Comparison of ENCODE assay signal across 21 cellular contexts in the genomic region with DNA sequence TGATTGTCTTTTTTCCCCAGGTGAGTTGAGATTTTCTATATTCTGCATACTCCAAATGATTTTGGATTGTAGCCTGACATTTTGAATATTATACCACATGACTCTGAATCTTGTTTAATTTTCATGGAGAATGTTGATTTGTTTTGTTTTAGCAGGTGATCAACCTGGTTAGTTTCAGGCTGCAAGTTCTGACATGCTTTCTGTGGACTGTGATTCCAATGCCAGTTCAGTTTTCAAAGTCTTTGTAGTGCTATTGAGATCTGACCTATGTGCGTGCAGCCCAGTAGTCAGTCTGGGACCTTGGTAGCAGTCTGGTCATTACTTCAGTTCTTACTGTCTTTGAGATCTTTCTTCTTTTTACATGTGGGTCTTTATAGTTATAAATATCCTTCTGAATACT.
"Had no signal": no experiment of that assay in that cellular context is flagged by ENCODE, and none has a peak within 500 bp of the region (broad histone marks: within the 10 kb centered on the region; RNA-seq: fewer than 3 reads in every experiment).

No MANE protein-coding gene starts in this region.

- H3K27me3 ChIP-seq: MG63 had no signal

- H3K9me3 ChIP-seq: SJSA1 had no signal

- DNase-seq: KBM-7, MG63, NCI-H1092, NCI-H1417, NCI-H1436 treated with DMSO at 0.1 percent for 48 hours, NCI-H1694, NCI-H187 treated with DMSO at 0.1 percent for 48 hours, NCI-H2029 treated with DMSO at 0.1 percent for 48 hours, NCI-H2171, NCI-H226, NCI-H446, NCI-H510A, NCI-H524 treated with DMSO at 0.1 percent for 48 hours, NCI-H69, NCI-H774, Right ventricle myocardium superior, RPMI8226, SIG-M5 had no signal

- H3K4me3 ChIP-seq: MG63, SJSA1, SK-N-MC had no signal

- H3K4me1 ChIP-seq: SJSA1 had no signal

- H3K27ac ChIP-seq: HL-60, SJSA1, SK-N-MC had no signal

- H3K36me3 ChIP-seq: MG63, SJSA1 had no signal
